Comparison of ENCODE assay signal across 19 cellular contexts in genomic region chr16:72833491-72833890, GRCh38.
DNase-seq lines count a peak whose midpoint lies in the region; ATAC-seq and TF ChIP-seq lines count a peak whose summit lies in the region.
"Had no signal": no experiment of that assay in that cellular context is flagged by ENCODE, and none has a peak within 500 bp of the region (broad histone marks: within the 10 kb centered on the region; RNA-seq: fewer than 3 reads in every experiment).

No MANE protein-coding gene starts in this region.

- no peak for ATAC-seq in right cardiac atrium
- ATAC-seq in gastroesophageal sphincter, result no peak
- ATAC-seq in psoas muscle, result peak in 1 of 4 donors; percentile 10
- no peak for ATAC-seq in GM21528 (IDR thresholded peaks at IDR 0.05; ENCODE audit: low FRiP score, unreplicated experiment)
- ATAC-seq in HG03354 (IDR thresholded peaks at IDR 0.05; ENCODE audit: poor library complexity, severe bottlenecking, unreplicated experiment), result no peak

- no peak for TF ChIP-seq POLR2A in gastroesophageal sphincter (IDR thresholded peaks at IDR 0.05)
- no peak for TF ChIP-seq POLR2A in Peyer's patch (IDR thresholded peaks at IDR 0.05)

- no peaks in the 10 kb centered on the region for H3K27me3 ChIP-seq in left ventricle myocardium inferior (ENCODE audit: low read depth)
- H3K27me3 ChIP-seq in right cardiac atrium (ENCODE audit: control insufficient read depth, insufficient read depth), result no peaks in the 10 kb centered on the region
- no peaks in the 10 kb centered on the region for H3K27me3 ChIP-seq in gastroesophageal sphincter
- no peaks in the 10 kb centered on the region for H3K27me3 ChIP-seq in psoas muscle (ENCODE audit: insufficient read depth in 3 of 3, low read length in 2 of 3)
- H3K27me3 ChIP-seq in Peyer's patch, result no peaks in the 10 kb centered on the region
- H3K27me3 ChIP-seq: BLaER1 had no signal

- no peaks in the 10 kb centered on the region for H3K9me3 ChIP-seq in left ventricle myocardium inferior (replicated peaks)
- H3K9me3 ChIP-seq in right cardiac atrium (ENCODE audit: control insufficient read depth, low read length), result no peaks in the 10 kb centered on the region
- H3K9me3 ChIP-seq in gastroesophageal sphincter, result no peaks in the 10 kb centered on the region
- no peaks in the 10 kb centered on the region for H3K9me3 ChIP-seq in psoas muscle
- no peaks in the 10 kb centered on the region for H3K9me3 ChIP-seq in Peyer's patch
- H3K9me3 ChIP-seq: BLaER1 had no signal

- 93% methylated on average over 3 of the region's 3 CpGs for WGBS in right cardiac atrium
- 83 to 100% methylated on average over 1 to 2 of the region's 3 CpGs for WGBS in gastroesophageal sphincter (ENCODE audit: low coverage in 1 of 2), 2 donors
- WGBS in psoas muscle, 3 donors, result 94 to 98% (median 95%) methylated on average over 3 of the region's 3 CpGs

- H3K27ac ChIP-seq in left ventricle myocardium inferior (replicated peaks), result peak overlapping the region; percentile 46
- no peak overlapping the region for H3K27ac ChIP-seq in right cardiac atrium (ENCODE audit: low read length)
- peak overlapping the region in 3 of 4 donors; percentile 27 to 64 (median 28) for H3K27ac ChIP-seq in gastroesophageal sphincter
- H3K27ac ChIP-seq in psoas muscle, result peak overlapping the region; percentile 47
- H3K27ac ChIP-seq in Peyer's patch, result no peak overlapping the region
- H3K27ac ChIP-seq: BLaER1, GM23248 had no signal

- TF ChIP-seq CTCF in left ventricle myocardium inferior (IDR thresholded peaks at IDR 0.05; ENCODE audit: borderline replicate concordance) (no peak), gastroesophageal sphincter (IDR thresholded peaks at IDR 0.05) (no peak), psoas muscle (IDR thresholded peaks at IDR 0.05) (no peak), Peyer's patch (IDR thresholded peaks at IDR 0.05) (no peak)

- peaks cover 9% of the 10 kb centered on the region for H3K36me3 ChIP-seq in left ventricle myocardium inferior
- H3K36me3 ChIP-seq in gastroesophageal sphincter, result peaks cover 0 to 12% of the 10 kb centered on the region in 2 donors
- H3K36me3 ChIP-seq in psoas muscle (ENCODE audit: insufficient read depth in 1 of 2, low read depth in 1 of 2), result peaks cover 0 to 10% of the 10 kb centered on the region in 2 donors
- no peaks in the 10 kb centered on the region for H3K36me3 ChIP-seq in Peyer's patch
- H3K36me3 ChIP-seq: BLaER1 had no signal

- intact Hi-C loops in left ventricle myocardium inferior (cut with micrococcal nuclease), result loop anchor here (5.0 to 10.0 kb wide), 2 partner anchors 221 to 364 kb away; no protein-coding TSS in a partner anchor
- intact Hi-C loops in right cardiac atrium (cut with DNase I), result loop anchor here in 3 of 4 donors (5.0 to 10.0 kb wide), 4 partner anchors 214 to 364 kb away; partner anchors contain the start of gene ZFHX3 (in 1 of the 3)
- intact Hi-C loops in psoas muscle (cut with DNase I), result loop anchor here (5.0 to 10.0 kb wide), 3 partner anchors 214 to 1121 kb away; partner anchors contain the start of gene ZFHX3 (in 1 of the 2)

- H3K4me3 ChIP-seq in left ventricle myocardium inferior (no peak overlapping the region), right cardiac atrium (ENCODE audit: low read length) (no peak overlapping the region), gastroesophageal sphincter (no peak overlapping the region), psoas muscle (no peak overlapping the region), Peyer's patch (no peak overlapping the region)
- H3K4me3 ChIP-seq: BLaER1, GM23248 had no signal

- DNase-seq in left ventricle myocardium inferior, result no peak
- DNase-seq in right cardiac atrium, result no peak
- no peak for DNase-seq in psoas muscle
- DNase-seq in C1 segment of cervical spinal cord (lab: John Stamatoyannopoulos, UW), result no peak
- no peak for DNase-seq in Peyer's patch
- DNase-seq: 8988T; CD8-positive, alpha-beta memory T cell; DMS79; GM23248; IMR-90; MM.1S; NCI-H1105 treated with DMSO at 0.1 percent for 48 hours; NCI-H187; NCI-H345; NCI-H69 had no signal

- no peak for TF ChIP-seq EP300 in gastroesophageal sphincter (IDR thresholded peaks at IDR 0.05)

- peaks cover 15% of the 10 kb centered on the region for H3K4me1 ChIP-seq in left ventricle myocardium inferior
- H3K4me1 ChIP-seq in right cardiac atrium (ENCODE audit: control insufficient read depth, insufficient read depth, low read length), result no peaks in the 10 kb centered on the region
- peaks cover 0 to 27% (median under 1%) of the 10 kb centered on the region in 3 donors for H3K4me1 ChIP-seq in gastroesophageal sphincter
- peaks cover 6% of the 10 kb centered on the region for H3K4me1 ChIP-seq in psoas muscle
- peaks cover 0 to 4% (median 0%) of the 10 kb centered on the region in 4 donors for H3K4me1 ChIP-seq in Peyer's patch

Comparison
In these comparisons a context has a peak if more than half of its experiments do, and no peak if none do; other contexts are left out.
1. H3K27ac ChIP-seq: peak in left ventricle myocardium inferior (single experiment), gastroesophageal sphincter (3 of 4) and psoas muscle (single experiment); none in right cardiac atrium (single experiment) and Peyer's patch (0 of 4).